Comparison of ENCODE assay signal across 1 cellular context in the genomic region with DNA sequence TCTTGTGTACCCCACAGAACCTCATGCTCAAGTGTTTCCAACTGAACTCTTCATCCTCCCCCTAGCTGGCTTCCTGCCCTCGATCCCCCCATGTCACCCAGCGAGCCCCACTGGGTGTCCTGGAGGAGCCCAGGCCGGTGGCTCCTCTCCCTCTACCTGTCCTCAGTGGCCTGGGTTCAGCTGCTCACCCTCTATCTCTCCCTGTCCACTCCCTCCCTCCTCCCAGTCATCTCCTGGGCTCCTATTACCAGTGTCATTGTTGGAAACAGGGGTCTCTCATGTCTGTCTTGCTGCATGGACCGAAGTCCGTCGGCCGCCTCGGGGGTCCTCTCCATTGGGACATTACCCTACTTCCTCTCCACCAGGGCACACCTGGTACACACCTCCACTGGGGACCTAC.
TF ChIP-seq lines count a peak whose summit lies in the region.

No MANE protein-coding gene starts in this region.

TF ChIP-seq in H1, 55 proteins besides CTCF, POLR2A, EP300 and RAD21:
- TF ChIP-seq POLR2AphosphoS5 (IDR thresholded peaks at IDR 0.05; ENCODE audit: low read depth, low read length) (no peak), CHD1 (IDR thresholded peaks at IDR 0.05; ENCODE audit: low read depth, low read length) (no peak), RNF2 (IDR thresholded peaks at IDR 0.05; ENCODE audit: borderline replicate concordance, low read depth, low read length, missing control alignments, poor library complexity, severe bottlenecking) (no peak), GABPA (IDR thresholded peaks at IDR 0.05; ENCODE audit: borderline replicate concordance, insufficient read depth, low read length) (no peak), SP2 (IDR thresholded peaks at IDR 0.05; ENCODE audit: low read length) (no peak), HDAC6 (IDR thresholded peaks at IDR 0.05; ENCODE audit: low read depth, low read length) (no peak), SIRT6 (IDR thresholded peaks at IDR 0.05; ENCODE audit: low read length) (no peak), KDM1A (IDR thresholded peaks at IDR 0.05; ENCODE audit: borderline replicate concordance, low read length) (no peak), ASH2L (IDR thresholded peaks at IDR 0.05; ENCODE audit: low read length) (no peak), SUZ12 (IDR thresholded peaks at IDR 0.05; ENCODE audit: low read length) (no peak), CTBP2 (IDR thresholded peaks at IDR 0.05; ENCODE audit: borderline replicate concordance, insufficient read depth, insufficient read length, low read length) (no peak), ZNF274 (IDR thresholded peaks at IDR 0.05; ENCODE audit: borderline replicate concordance, extremely low read depth, low read length) (no peak), TAF7 (optimal IDR thresholded peaks at IDR 0.05; ENCODE audit: borderline replicate concordance, low read depth, low read length) (no peak), JUN (IDR thresholded peaks at IDR 0.05; ENCODE audit: low read depth, low read length) (no peak), KDM5A (IDR thresholded peaks at IDR 0.05; ENCODE audit: low read length) (no peak), BCL11A (IDR thresholded peaks at IDR 0.05; ENCODE audit: low read depth in 2 of 2, low read length in 2 of 2) (no peak)
- TF ChIP-seq, protein P1, sequence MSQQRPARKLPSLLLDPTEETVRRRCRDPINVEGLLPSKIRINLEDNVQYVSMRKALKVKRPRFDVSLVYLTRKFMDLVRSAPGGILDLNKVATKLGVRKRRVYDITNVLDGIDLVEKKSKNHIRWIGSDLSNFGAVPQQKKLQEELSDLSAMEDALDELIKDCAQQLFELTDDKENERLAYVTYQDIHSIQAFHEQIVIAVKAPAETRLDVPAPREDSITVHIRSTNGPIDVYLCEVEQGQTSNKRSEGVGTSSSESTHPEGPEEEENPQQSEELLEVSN (IDR thresholded peaks at IDR 0.05), result no peak
